In the genomic region with DNA sequence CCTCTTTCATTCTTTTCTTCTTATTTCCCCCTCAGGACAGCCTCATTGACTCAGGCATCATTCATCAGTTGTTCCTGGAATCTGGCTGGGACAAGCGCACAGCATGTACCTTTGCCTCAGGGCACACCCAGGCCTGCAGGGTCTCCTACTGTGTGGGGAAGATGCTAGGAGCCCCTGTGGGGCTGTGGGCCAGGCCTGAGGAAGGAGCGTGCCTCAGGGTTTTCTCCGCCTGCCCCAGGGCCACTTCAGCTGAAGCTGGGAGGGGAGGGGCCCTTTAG, we compare ENCODE assay signal across 20 cellular contexts. TPM values are rescaled to one million over a fixed set of nuclear protein-coding genes. Genes with fewer than 3 reads are reported as not detected.
DNase-seq lines count a peak whose midpoint lies in the region; ATAC-seq, FAIRE-seq and TF ChIP-seq lines count a peak whose summit lies in the region.
"Had no signal": no experiment of that assay in that cellular context is flagged by ENCODE, and none has a peak within 500 bp of the region (broad histone marks: within the 10 kb centered on the region; RNA-seq: fewer than 3 reads in every experiment).

No MANE protein-coding gene starts in this region.

- H3K27ac ChIP-seq in neural progenitor cell (peak overlapping the region; percentile 53), adrenal gland (peak overlapping the region in 2 of 5 donors; percentile 34 to 75)
- H3K27ac ChIP-seq: BLaER1, left ventricle myocardium inferior, pancreas, thoracic aorta had no signal

- peaks cover 14% of the 10 kb centered on the region for H3K4me1 ChIP-seq in neural progenitor cell
- H3K4me1 ChIP-seq in adrenal gland (replicated peaks in 1 of 2) = peaks cover 11 to 12% of the 10 kb centered on the region in 2 donors
- H3K4me1 ChIP-seq: left ventricle myocardium inferior, pancreas had no signal

- peaks cover 13% of the 10 kb centered on the region for H3K27me3 Mint-ChIP-seq in Calu3 (ENCODE audit: unreplicated experiment)
- no peaks in the 10 kb centered on the region for H3K27me3 Mint-ChIP-seq in central memory CD8-positive, alpha-beta T cell
- H3K27me3 Mint-ChIP-seq in neural progenitor cell (ENCODE audit: insufficient read depth, low read depth) = peaks cover 7% of the 10 kb centered on the region
- H3K27me3 Mint-ChIP-seq: T-helper 17 cell had no signal

- no peak for TF ChIP-seq CTCF in Calu3 (IDR thresholded peaks at IDR 0.05; ENCODE audit: unreplicated experiment)
- no peak for TF ChIP-seq CTCF in neural progenitor cell (IDR thresholded peaks at IDR 0.05)
- TF ChIP-seq CTCF in adrenal gland (IDR thresholded peaks at IDR 0.05) = no peak

- H3K36me3 ChIP-seq in neural progenitor cell (no peaks in the 10 kb centered on the region), adrenal gland (replicated peaks in 1 of 2) (peaks cover 0 to 13% of the 10 kb centered on the region in 2 donors), H7 (replicated peaks; ENCODE audit: control insufficient read depth, insufficient read depth, low read length) (no peaks in the 10 kb centered on the region; the same call in 1 of the 2 replicates)

- no peaks in the 10 kb centered on the region for H3K4me1 Mint-ChIP-seq in Calu3 (ENCODE audit: low read depth, unreplicated experiment)
- H3K4me1 Mint-ChIP-seq in central memory CD8-positive, alpha-beta T cell = no peaks in the 10 kb centered on the region
- H3K4me1 Mint-ChIP-seq in neural progenitor cell = peaks cover 7% of the 10 kb centered on the region
- H3K4me1 Mint-ChIP-seq: WTC11 had no signal

- CTCF ChIA-PET in Calu3 (lab: Charles Lee) = no interaction called here

- no peaks in the 10 kb centered on the region for H3K9me3 ChIP-seq in neural progenitor cell (ENCODE audit: low read depth)
- H3K9me3 ChIP-seq in adrenal gland (replicated peaks in 1 of 3) = no peaks in the 10 kb centered on the region
- H3K9me3 ChIP-seq: BLaER1, left ventricle myocardium inferior, pancreas, thoracic aorta had no signal

- FAIRE-seq in HTR-8/SVneo (lab: Jason Lieb, UNC) = no peak
- FAIRE-seq: frontal cortex, pancreas had no signal

- H3K79me2 ChIP-seq in neural progenitor cell (ENCODE audit: low read depth) = no peaks in the 10 kb centered on the region

- no peak for ATAC-seq in central memory CD8-positive, alpha-beta T cell (replicated peaks; ENCODE audit: extremely low read depth, poor library complexity, severe bottlenecking)
- ATAC-seq: pancreas, T-helper 17 cell had no signal

- H3K36me3 Mint-ChIP-seq in Calu3 (ENCODE audit: insufficient read depth, unreplicated experiment) (peaks cover 42% of the 10 kb centered on the region), neural progenitor cell (peaks cover 6% of the 10 kb centered on the region)
- peaks cover 4% of the 10 kb centered on the region for H3K36me3 Mint-ChIP-seq in central memory CD8-positive, alpha-beta T cell (ENCODE audit: insufficient read depth)
- H3K36me3 Mint-ChIP-seq: WTC11 had no signal

- H3K27ac Mint-ChIP-seq in Calu3 (ENCODE audit: unreplicated experiment) (peak overlapping the region; percentile 11), neural progenitor cell (peak overlapping the region; percentile 63)
- peak overlapping the region; percentile 50 for H3K27ac Mint-ChIP-seq in central memory CD8-positive, alpha-beta T cell (ENCODE audit: low read depth)
- H3K27ac Mint-ChIP-seq: T-helper 17 cell, WTC11 had no signal

- H3K4me2 ChIP-seq in neural progenitor cell = peak overlapping the region; percentile 50
- H3K4me2 ChIP-seq: BLaER1 had no signal

- DNase-seq in Calu3 (no peak), HTR-8/SVneo (ENCODE audit: insufficient read length, low spot score) (peak; percentile 40), neural progenitor cell (ENCODE audit: low spot score) (peak; percentile 33), adrenal gland (no peak), H7 (no peak)
- DNase-seq in central memory CD8-positive, alpha-beta T cell (ENCODE audit: low spot score in 2 of 2) = no peak
- DNase-seq in stimulated activated CD4-positive, alpha-beta T cell treated with anti-CD3 and anti-CD28 coated beads, Interleukin-4, amount 100 ng/mL, for 4 hours = no peak
- DNase-seq: activated gamma-delta T cell; DMS 273 treated with DMSO at 0.1 percent for 48 hours; left ventricle myocardium inferior; NCI-H1048; pancreas; SIG-M5; stimulated activated CD4-positive, alpha-beta T cell treated with anti-CD3 and anti-CD28 coated beads, Interleukin-4, amount 100 ng/mL, for 1 hour; stimulated activated CD8-positive, alpha-beta memory T cell treated with anti-CD3 and anti-CD28 coated beads, Interleukin-4, amount 100 ng/mL, for 48 hours; T-helper 17 cell had no signal

- peaks cover 7% of the 10 kb centered on the region for H4K20me1 ChIP-seq in neural progenitor cell (ENCODE audit: low read depth)

- no peak overlapping the region for H2AFZ ChIP-seq in neural progenitor cell (replicated peaks)

- BruUV-seq in Calu3 (replicated peaks; lab: Mats Ljungman, UMichigan) = no TSS peak

- no peak overlapping the region for H3K9ac ChIP-seq in neural progenitor cell
- H3K9ac ChIP-seq: BLaER1 had no signal

- H3F3A ChIP-seq in neural progenitor cell (ENCODE audit: low read depth) = peaks cover 12% of the 10 kb centered on the region

- H3K9me3 Mint-ChIP-seq in Calu3 (ENCODE audit: low read depth, unreplicated experiment) (no peaks in the 10 kb centered on the region), neural progenitor cell (no peaks in the 10 kb centered on the region)
- H3K9me3 Mint-ChIP-seq in central memory CD8-positive, alpha-beta T cell = no peaks in the 10 kb centered on the region
- H3K9me3 Mint-ChIP-seq: WTC11 had no signal

- H3K4me3 ChIP-seq in neural progenitor cell = no peak overlapping the region
- H3K4me3 ChIP-seq in adrenal gland = no peak overlapping the region
- H3K4me3 ChIP-seq in H7 (ENCODE audit: insufficient read depth, low read depth, low read length) = no peak overlapping the region
- H3K4me3 ChIP-seq: BLaER1, left ventricle myocardium inferior, pancreas, thoracic aorta had no signal

- H3K4me3 Mint-ChIP-seq in Calu3 (ENCODE audit: low read depth, unreplicated experiment) (no peak overlapping the region), neural progenitor cell (no peak overlapping the region)
- no peak overlapping the region for H3K4me3 Mint-ChIP-seq in central memory CD8-positive, alpha-beta T cell
- H3K4me3 Mint-ChIP-seq: T-helper 17 cell, WTC11 had no signal

- no peak for TF ChIP-seq POLR2A in adrenal gland (IDR thresholded peaks at IDR 0.05)

- H3K27me3 ChIP-seq in neural progenitor cell (no peaks in the 10 kb centered on the region), adrenal gland (no peaks in the 10 kb centered on the region), H7 (ENCODE audit: control insufficient read depth, insufficient read depth, low read length) (no peaks in the 10 kb centered on the region; the same call in 1 of the 2 replicates)
- H3K27me3 ChIP-seq: BLaER1, pancreas had no signal

- intact Hi-C loops in Calu3 (cut with micrococcal nuclease; ENCODE audit: unreplicated experiment) = no loop called here
- intact Hi-C loops in adrenal gland (cut with DNase I) = no loop called here

- 80 to 100% (median 88%) methylated on average over 1 to 3 of the region's 3 CpGs for WGBS in adrenal gland, 4 donors

RNA-seq across cellular contexts. Expression of a gene that starts 7.8 kb away (rescaled TPM):
- total RNA-seq in Calu3 (2022) (31.9 and 43.2 TPM in 2 replicates), neural progenitor cell (ENCODE audit: low replicate concordance) (1.9 TPM in 1 of 2 replicates, not detected in the other), adrenal gland (1 to 10 TPM in 7 of 8 donors, under 1 TPM in 1; 0.66 to 5.4 (median 1.8) TPM)
- polyA plus RNA-seq in adrenal gland = 1 to 10 TPM in 2 of 3 donors, under 1 TPM in 1; 0.18 to 7.0 (median 4.6) TPM
- total RNA-seq in H7 (2014; rRNA removed; shearing (Covaris generic)) = 10.4 and 11.4 TPM in 2 replicates

RNA-seq across cellular contexts. Expression of a gene that starts 14.8 kb away (rescaled TPM):
- total RNA-seq in Calu3 (2022) = 95.3 and 101 TPM in 2 replicates
- total RNA-seq in neural progenitor cell (ENCODE audit: low replicate concordance) = 35.3 and 101 TPM in 2 replicates
- total RNA-seq in adrenal gland = 100 to 1,000 TPM in 1 of 8 donors, 10 to 100 TPM in 7; 48.2 to 122 (median 70.4) TPM
- polyA plus RNA-seq in adrenal gland = 10 to 100 TPM; 44.4 to 81.0 (median 77.3) TPM
- total RNA-seq in H7 (2014; rRNA removed; shearing (Covaris generic)) = 104 and 117 TPM in 2 replicates

RNA-seq across cellular contexts. Expression of a gene that starts 16.8 kb away (rescaled TPM):
- total RNA-seq in Calu3 (2022) (0.31 and 1.2 TPM in 2 replicates), neural progenitor cell (ENCODE audit: low replicate concordance) (not detected in 2 replicates), adrenal gland (10 to 100 TPM in 5 of 8 donors, 1 to 10 TPM in 3; 3.2 to 27.2 (median 11.8) TPM)
- polyA plus RNA-seq in adrenal gland = 10 to 100 TPM in 2 of 3 donors, under 1 TPM in 1; 0.71 to 26.7 (median 19.9) TPM
- 3.6 and 4.8 TPM in 2 replicates for total RNA-seq in H7 (2014; rRNA removed; shearing (Covaris generic))
- total RNA-seq: T-helper 17 cell had no signal

RNA-seq across cellular contexts. Expression of a gene that starts 20.2 kb away (rescaled TPM):
- 53.5 and 69.2 TPM in 2 replicates for total RNA-seq in Calu3 (2022)
- 27.3 and 39.4 TPM in 2 replicates for total RNA-seq in neural progenitor cell (ENCODE audit: low replicate concordance)
- total RNA-seq in adrenal gland = 10 to 100 TPM; 52.1 to 88.8 (median 67.6) TPM
- 100 to 1,000 TPM in 2 of 3 donors, 10 to 100 TPM in 1; 75.3 to 289 (median 209) TPM for polyA plus RNA-seq in adrenal gland
- total RNA-seq in H7 (2014; rRNA removed; shearing (Covaris generic)) = 19.3 and 27.3 TPM in 2 replicates

RNA-seq across cellular contexts. Expression of a gene that starts 23.0 kb away (rescaled TPM):
- total RNA-seq in Calu3 (2022) (33.1 and 36.5 TPM in 2 replicates), neural progenitor cell (ENCODE audit: low replicate concordance) (15.7 and 50.9 TPM in 2 replicates), adrenal gland (100 to 1,000 TPM in 1 of 8 donors, 10 to 100 TPM in 7; 17.1 to 107 (median 49.8) TPM)
- polyA plus RNA-seq in adrenal gland = 100 to 1,000 TPM in 2 of 3 donors, 10 to 100 TPM in 1; 12.6 to 237 (median 112) TPM
- 16.2 and 18.9 TPM in 2 replicates for total RNA-seq in H7 (2014; rRNA removed; shearing (Covaris generic))

Comparison
In these comparisons a context has a peak if more than half of its experiments do, and no peak if none do; other contexts are left out.
1. DNase-seq: peak in HTR-8/SVneo (single experiment) and neural progenitor cell (single experiment); none in Calu3 (single experiment), central memory CD8-positive, alpha-beta T cell (0 of 2), stimulated activated CD4-positive, alpha-beta T cell treated with anti-CD3 and anti-CD28 coated beads, Interleukin-4, amount 100 ng/mL, for 4 hours (0 of 2), adrenal gland (0 of 7) and H7 (single experiment).
2. H3K27ac Mint-ChIP-seq: peak in every context shown above with its lines; median percentile 63 in neural progenitor cell; 50 in central memory CD8-positive, alpha-beta T cell; 11 in Calu3.